15 cellular contexts compared by ENCODE assay signal in genomic region chr9:98521141-98521540, GRCh38.
DNase-seq lines count a peak whose midpoint lies in the region; ATAC-seq and TF ChIP-seq lines count a peak whose summit lies in the region.
"Had no signal": no experiment of that assay in that cellular context is flagged by ENCODE, and none has a peak within 500 bp of the region (broad histone marks: within the 10 kb centered on the region; RNA-seq: fewer than 3 reads in every experiment).

No MANE protein-coding gene starts in this region.

- no peaks in the 10 kb centered on the region for H3K27me3 ChIP-seq in ACC112 (ENCODE audit: insufficient read depth, low read length)
- H3K27me3 ChIP-seq in brain microvascular endothelial cell (replicated peaks): no peaks in the 10 kb centered on the region

- no peaks in the 10 kb centered on the region for H3K9me3 Mint-ChIP-seq in HFFc6
- H3K9me3 Mint-ChIP-seq in progenitor cell of endocrine pancreas (ENCODE audit: low read depth): no peaks in the 10 kb centered on the region

- 0 out of 2 replicates have a peak overlapping the region, but pooled peaks have one; percentile 8 for H3K4me3 Mint-ChIP-seq in HFFc6
- H3K4me3 Mint-ChIP-seq in progenitor cell of endocrine pancreas (ENCODE audit: low read depth): no peak overlapping the region

- ATAC-seq in GM21528 (IDR thresholded peaks at IDR 0.05; ENCODE audit: low FRiP score, unreplicated experiment) (no peak), GM21825 (IDR thresholded peaks at IDR 0.05; ENCODE audit: unreplicated experiment) (no peak)
- ATAC-seq: gastrocnemius medialis had no signal

- H3K27ac ChIP-seq in ACC112 (ENCODE audit: low read depth, low read length): peak overlapping the region; percentile 76
- H3K27ac ChIP-seq in brain microvascular endothelial cell: no peak overlapping the region
- H3K27ac ChIP-seq: gastrocnemius medialis, KMS-11 had no signal

- H3K27ac Mint-ChIP-seq in HFFc6 (peak overlapping the region; percentile 85), progenitor cell of endocrine pancreas (no peak overlapping the region)

- in situ Hi-C loops in brain microvascular endothelial cell (cut with HindIII; ENCODE audit: low pct_ligation_motif_present, low sequenced_read_pairs): no loop called here

- H3K4me1 Mint-ChIP-seq in HFFc6 (ENCODE audit: low read depth) (peaks cover 39% of the 10 kb centered on the region), progenitor cell of endocrine pancreas (ENCODE audit: low read depth) (no peaks in the 10 kb centered on the region)

- no peak overlapping the region for H3K4me3 ChIP-seq in ACC112 (ENCODE audit: low read depth, low read length)
- no peak overlapping the region for H3K4me3 ChIP-seq in brain microvascular endothelial cell (ENCODE audit: low read depth, low read length)
- H3K4me3 ChIP-seq: gastrocnemius medialis had no signal

- DNase-seq in HFFc6 (peak; percentile 78), brain microvascular endothelial cell (peak; percentile 54), hepatic stellate cell (ENCODE audit: low spot score) (peak; percentile 32), globus pallidus (ENCODE audit: low spot score) (no peak), progenitor cell of endocrine pancreas (ENCODE audit: low spot score, unreplicated experiment) (no peak)
- DNase-seq: activated CD4-positive, alpha-beta T cell treated with anti-CD3 and anti-CD28 coated beads, Interleukin-2, amount 50 U/mL, for 1 hour; activated T-cell treated with anti-CD3 and anti-CD28 coated beads, Interleukin-2, amount 50 U/mL, for 1 hour; gastrocnemius medialis; NCI-H187 treated with DMSO at 0.1 percent for 48 hours; RPMI8226; stimulated activated naive CD4-positive, alpha-beta T cell had no signal

- H2AFZ ChIP-seq in ACC112 (ENCODE audit: low read length, unreplicated experiment): peak overlapping the region; percentile 44

- H3K36me3 Mint-ChIP-seq in HFFc6 (ENCODE audit: low read depth): no peaks in the 10 kb centered on the region
- H3K36me3 Mint-ChIP-seq in progenitor cell of endocrine pancreas (ENCODE audit: insufficient read depth): no peaks in the 10 kb centered on the region

- H3K79me2 ChIP-seq in ACC112 (ENCODE audit: control insufficient read depth, insufficient read depth, low read length, unreplicated experiment): no peaks in the 10 kb centered on the region

- H3K36me3 ChIP-seq in ACC112 (ENCODE audit: insufficient read depth, low read length) (no peaks in the 10 kb centered on the region), brain microvascular endothelial cell (replicated peaks) (no peaks in the 10 kb centered on the region)
- H3K36me3 ChIP-seq: gastrocnemius medialis had no signal

- H3K4me1 ChIP-seq in ACC112 (ENCODE audit: control insufficient read depth, insufficient read depth, low read length, unreplicated experiment): peaks cover 33% of the 10 kb centered on the region
- H3K4me1 ChIP-seq: gastrocnemius medialis had no signal

- no peaks in the 10 kb centered on the region for H3K27me3 Mint-ChIP-seq in HFFc6 (ENCODE audit: insufficient read depth)
- peaks cover 12% of the 10 kb centered on the region for H3K27me3 Mint-ChIP-seq in progenitor cell of endocrine pancreas

- no peak for TF ChIP-seq CTCF in HFFc6 (IDR thresholded peaks at IDR 0.05)
- TF ChIP-seq CTCF in brain microvascular endothelial cell (IDR thresholded peaks at IDR 0.05; ENCODE audit: low read depth, low read length, missing control alignments): no peak
- TF ChIP-seq CTCF in progenitor cell of endocrine pancreas (IDR thresholded peaks at IDR 0.05; ENCODE audit: unreplicated experiment): no peak

Comparison
In these comparisons a context has a peak if more than half of its experiments do, and no peak if none do; other contexts are left out.
1. DNase-seq: peak in HFFc6 (single experiment), brain microvascular endothelial cell (single experiment) and hepatic stellate cell (single experiment); none in globus pallidus (single experiment) and progenitor cell of endocrine pancreas (single experiment).